1 cellular context compared by ENCODE assay signal in genomic region chr22:40498454-40499186, GRCh38.
TF ChIP-seq lines count a peak whose summit lies in the region.

No MANE protein-coding gene starts in this region.

TF ChIP-seq in GM12878, 131 proteins besides CTCF, POLR2A, EP300 and RAD21 (continued from another document and continues in another):
- peak; percentile 36; the same call in 1 of the 2 replicates for TF ChIP-seq PKNOX1 (IDR thresholded peaks at IDR 0.05)
- no peak for TF ChIP-seq REST (IDR thresholded peaks at IDR 0.05; ENCODE audit: low read depth, low read length)
- no peak for TF ChIP-seq NRF1 (conservative IDR thresholded peaks at IDR 0.05; ENCODE audit: low read depth, low read length)
- TF ChIP-seq NR2C2 (IDR thresholded peaks at IDR 0.05; ENCODE audit: borderline replicate concordance, control insufficient read depth, insufficient read length, low read depth), result no peak
- no peak for TF ChIP-seq EZH2 (IDR thresholded peaks at IDR 0.05; ENCODE audit: borderline replicate concordance, control insufficient read depth, low read depth, low read length)
- no peak for TF ChIP-seq SREBF2 (IDR thresholded peaks at IDR 0.05; ENCODE audit: low read length)
- TF ChIP-seq SRF (IDR thresholded peaks at IDR 0.05; ENCODE audit: low read depth in 2 of 2, low read length in 2 of 2), result no peak
- no peak for TF ChIP-seq PRDM15 (CRISPR knock-in tag; IDR thresholded peaks at IDR 0.05)
- no peak for TF ChIP-seq IRF3 (IDR thresholded peaks at IDR 0.05)
- 0 out of 2 replicates have a peak, but pooled peaks have one; percentile 0 for TF ChIP-seq PML (IDR thresholded peaks at IDR 0.05; ENCODE audit: low read length)
- no peak for TF ChIP-seq BCLAF1 (IDR thresholded peaks at IDR 0.05)
- TF ChIP-seq ATF7 (IDR thresholded peaks at IDR 0.05; ENCODE audit: low read depth), result no peak
- TF ChIP-seq BCL3 (IDR thresholded peaks at IDR 0.05; ENCODE audit: borderline replicate concordance, insufficient read depth, low read depth, low read length, poor library complexity, severe bottlenecking), result no peak
- no peak for TF ChIP-seq CBX5 (IDR thresholded peaks at IDR 0.05; ENCODE audit: low read depth)
- TF ChIP-seq RB1 (IDR thresholded peaks at IDR 0.05; ENCODE audit: borderline replicate concordance), result no peak
- no peak for TF ChIP-seq TARDBP (IDR thresholded peaks at IDR 0.05; ENCODE audit: borderline replicate concordance)
- TF ChIP-seq CBX3 (IDR thresholded peaks at IDR 0.05; ENCODE audit: borderline replicate concordance, low read depth), result no peak
- TF ChIP-seq ZBED1 (IDR thresholded peaks at IDR 0.05; ENCODE audit: borderline replicate concordance), result no peak
- peak; percentile 79 for TF ChIP-seq CUX1 (IDR thresholded peaks at IDR 0.05; ENCODE audit: insufficient replicate concordance, low read depth, low read length)
- no peak for TF ChIP-seq CEBPZ (IDR thresholded peaks at IDR 0.05; ENCODE audit: low read depth, low read length)
- peak; percentile 25 for TF ChIP-seq SKIL (IDR thresholded peaks at IDR 0.05; ENCODE audit: low read depth, poor library complexity, severe bottlenecking)
- TF ChIP-seq TAF1 (IDR thresholded peaks at IDR 0.05; ENCODE audit: borderline replicate concordance, low read depth, low read length), result no peak
- TF ChIP-seq POLR2AphosphoS5 (IDR thresholded peaks at IDR 0.05; ENCODE audit: low read length), result no peak
- TF ChIP-seq MTA2 (IDR thresholded peaks at IDR 0.05; ENCODE audit: low read depth), result no peak
- TF ChIP-seq CREB1 (IDR thresholded peaks at IDR 0.05; ENCODE audit: low read depth), result no peak
- TF ChIP-seq EED (IDR thresholded peaks at IDR 0.05; ENCODE audit: low read depth), result no peak
